Comparison of ENCODE assay signal across 16 cellular contexts in the genomic region with DNA sequence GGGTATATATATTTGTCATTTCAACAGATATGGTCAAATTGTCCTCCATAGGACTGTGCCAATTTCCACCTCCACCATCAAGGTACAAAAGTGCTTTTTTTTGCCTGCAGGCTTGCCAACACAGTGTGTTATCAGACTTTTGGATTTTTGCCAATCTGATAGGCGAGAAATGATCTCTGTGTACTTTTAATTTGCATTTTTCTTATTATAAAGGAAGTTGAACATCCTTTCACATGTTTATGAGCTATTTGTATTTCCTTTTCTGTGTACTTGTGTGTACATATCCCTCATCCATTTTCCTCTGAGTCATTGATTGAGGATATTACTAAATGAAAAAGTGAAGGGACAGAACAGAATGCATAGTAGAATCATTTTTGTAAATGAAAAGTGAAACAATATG. TPM values are rescaled to one million over a fixed set of nuclear protein-coding genes. Genes with fewer than 3 reads are reported as not detected.
DNase-seq lines count a peak whose midpoint lies in the region; ATAC-seq and TF ChIP-seq lines count a peak whose summit lies in the region.
"Had no signal": no experiment of that assay in that cellular context is flagged by ENCODE, and none has a peak within 500 bp of the region (broad histone marks: within the 10 kb centered on the region; RNA-seq: fewer than 3 reads in every experiment).

No MANE protein-coding gene starts in this region.

- H2AFZ ChIP-seq in parathyroid adenoma: no peak overlapping the region

- intact Hi-C loops in body of pancreas (cut with DNase I): no loop called here

- H3K9ac ChIP-seq in parathyroid adenoma: no peak overlapping the region

- TF ChIP-seq POLR2A in body of pancreas (IDR thresholded peaks at IDR 0.05): no peak

- TF ChIP-seq CTCF in body of pancreas (IDR thresholded peaks at IDR 0.05) (no peak), parathyroid adenoma (IDR thresholded peaks at IDR 0.05) (no peak)

- H3K27ac ChIP-seq in body of pancreas (peak overlapping the region in 1 of 4 donors; percentile 47), parathyroid adenoma (no peak overlapping the region)
- H3K27ac ChIP-seq: brain microvascular endothelial cell, upper lobe of right lung had no signal

- H3K27me3 ChIP-seq in body of pancreas: no peaks in the 10 kb centered on the region
- no peaks in the 10 kb centered on the region for H3K27me3 ChIP-seq in parathyroid adenoma (ENCODE audit: control insufficient read depth, insufficient read depth, low read length)
- H3K27me3 ChIP-seq: brain microvascular endothelial cell, upper lobe of right lung had no signal

- H3K9me3 ChIP-seq in body of pancreas (no peaks in the 10 kb centered on the region), parathyroid adenoma (ENCODE audit: control insufficient read depth, low read length) (no peaks in the 10 kb centered on the region)
- H3K9me3 ChIP-seq: upper lobe of right lung had no signal

- WGBS in body of pancreas, 2 donors: 11 to 22% methylated on average over 1 of the region's 1 CpG

- H3K4me2 ChIP-seq in parathyroid adenoma (ENCODE audit: low read length): peak overlapping the region; percentile 11
- H3K4me2 ChIP-seq: smooth muscle cell had no signal

- H3K4me3 ChIP-seq in body of pancreas (no peak overlapping the region), parathyroid adenoma (ENCODE audit: low read depth, low read length) (peak overlapping the region; percentile 11)
- H3K4me3 ChIP-seq: smooth muscle cell, upper lobe of right lung had no signal

- H3K36me3 ChIP-seq in body of pancreas (replicated peaks in 1 of 2; ENCODE audit: insufficient read depth in 1 of 2, low read depth in 2 of 2) (no peaks in the 10 kb centered on the region), parathyroid adenoma (ENCODE audit: control insufficient read depth, insufficient read depth, low read length) (no peaks in the 10 kb centered on the region)
- H3K36me3 ChIP-seq: brain microvascular endothelial cell, upper lobe of right lung had no signal

- peak; percentile 28 to 58 for ATAC-seq in activated CD4-positive, CD25-positive, alpha-beta regulatory T cell treated with anti-CD3 and anti-CD28 coated beads, Interleukin-2, amount 50 U/mL, for 24 hours
- ATAC-seq in body of pancreas (peak; percentile 62), HG03108 (IDR thresholded peaks at IDR 0.05; ENCODE audit: unreplicated experiment) (no peak), HG02938 (IDR thresholded peaks at IDR 0.05; ENCODE audit: unreplicated experiment) (no peak)
- ATAC-seq: stimulated activated memory B cell treated with anti-CD40 and anti-IgM and Interleukin-4, amounts not matched to agents 10 μg/mL and 1 μg/mL and 100 μg/mL, for 72 hours had no signal

- no peaks in the 10 kb centered on the region for H3K79me2 ChIP-seq in parathyroid adenoma

- DNase-seq in activated CD4-positive, CD25-positive, alpha-beta regulatory T cell (lab: John Stamatoyannopoulos, UW): no peak
- DNase-seq in NCI-H146 (lab: John Stamatoyannopoulos, UW) (peak; percentile 82), body of pancreas (no peak), retina (no peak)
- DNase-seq: activated B cell treated with CpG ODN at 0.5 μM for 24 hours, HFFc6, IMR-90, NCI-H1048, upper lobe of right lung had no signal

- H3K4me1 ChIP-seq in body of pancreas (peaks cover 13% of the 10 kb centered on the region), parathyroid adenoma (peaks cover 21% of the 10 kb centered on the region)

RNA-seq across cellular contexts. Expression of a gene that starts 39.0 kb away (rescaled TPM):
- 10 to 100 TPM in 1 of 2 donors, 1 to 10 TPM in 1; 9.1 to 10.2 TPM for total RNA-seq in body of pancreas

Comparison
In these comparisons a context has a peak if more than half of its experiments do, and no peak if none do; other contexts are left out.
1. ATAC-seq: peak in activated CD4-positive, CD25-positive, alpha-beta regulatory T cell treated with anti-CD3 and anti-CD28 coated beads, Interleukin-2, amount 50 U/mL, for 24 hours (2 of 2) and body of pancreas (single experiment); none in HG03108 (single experiment) and HG02938 (single experiment).